21 cellular contexts compared by ENCODE assay signal in the genomic region with DNA sequence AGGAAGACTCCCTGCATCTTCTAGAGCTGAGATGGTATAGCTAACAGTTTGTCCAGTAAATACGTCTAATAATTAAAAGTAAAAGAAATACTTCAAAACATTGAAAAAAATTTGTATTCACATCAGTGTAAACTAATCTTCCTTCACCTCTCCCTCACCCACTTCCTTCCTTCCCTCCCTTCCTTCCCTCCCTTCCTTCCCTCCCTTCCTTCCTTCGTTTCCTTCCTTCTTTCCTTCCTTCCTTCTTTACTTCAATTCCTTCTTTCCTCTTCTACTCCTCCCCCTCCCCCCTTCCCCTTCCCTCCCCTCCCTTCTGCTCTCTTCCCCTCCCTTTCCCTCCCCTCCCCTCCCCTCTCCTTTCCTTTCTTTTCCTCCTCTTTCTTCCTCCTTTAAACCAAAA.
"Had no signal": no experiment of that assay in that cellular context is flagged by ENCODE, and none has a peak within 500 bp of the region (broad histone marks: within the 10 kb centered on the region; RNA-seq: fewer than 3 reads in every experiment).

No MANE protein-coding gene starts in this region.

- H3K36me3 Mint-ChIP-seq: activated naive CD4-positive, alpha-beta T cell treated with anti-CD3 and anti-CD28 coated beads, Interleukin-2, amount 50 U/mL, for 24 hours had no signal

- H3K27ac ChIP-seq: ascending aorta, esophagus squamous epithelium, foreskin keratinocyte, hepatocyte, left ventricle myocardium inferior, thyroid gland had no signal

- H3K9me3 Mint-ChIP-seq: activated naive CD4-positive, alpha-beta T cell treated with anti-CD3 and anti-CD28 coated beads, Interleukin-2, amount 50 U/mL, for 24 hours; nephron progenitor cell had no signal

- DNase-seq: activated CD4-positive, alpha-beta T cell treated with anti-CD3 and anti-CD28 coated beads, Interleukin-2, amount 10 ng/mL, durations not matched to agents 7 days and 5 days; activated effector memory CD4-positive, alpha-beta T cell treated with anti-CD3 and anti-CD28 coated beads, Interleukin-2, amount 50 U/mL, for 16 hours; activated T-cell treated with anti-CD3 and anti-CD28 coated beads, Interleukin-2, amount 50 U/mL, for 72 hours; effector CD8-positive, alpha-beta T cell; esophagus squamous epithelium; foreskin keratinocyte; islet precursor cell; left ventricle myocardium inferior; mammary epithelial cell; midbrain; nephron progenitor cell; nucleus accumbens; stimulated activated CD4-positive, alpha-beta T cell treated with anti-CD3 and anti-CD28 coated beads, Interleukin-12 subunit alpha, Interleukin-12 subunit beta, amount 100 ng/mL, for 4 hours; stimulated activated CD4-positive, alpha-beta T cell treated with anti-CD3 and anti-CD28 coated beads, Interleukin-1b, Interleukin-23, amount 100 ng/mL, for 48 hours; stimulated activated CD8-positive, alpha-beta memory T cell treated with anti-CD3 and anti-CD28 coated beads, Interleukin-4, amount 100 ng/mL, for 48 hours; stimulated activated naive CD4-positive, alpha-beta T cell; T-helper 9 cell; thyroid gland had no signal

- H3K4me1 Mint-ChIP-seq: activated CD4-positive, alpha-beta T cell treated with anti-CD3 and anti-CD28 coated beads, Interleukin-2, amount 10 ng/mL, durations not matched to agents 7 days and 5 days; activated naive CD4-positive, alpha-beta T cell treated with anti-CD3 and anti-CD28 coated beads, Interleukin-2, amount 50 U/mL, for 24 hours; nephron progenitor cell had no signal

- H3K36me3 ChIP-seq: ascending aorta, esophagus squamous epithelium, left ventricle myocardium inferior, thyroid gland had no signal

- H3K4me1 ChIP-seq: ascending aorta, esophagus squamous epithelium, foreskin keratinocyte, left ventricle myocardium inferior, thyroid gland had no signal

- H3K27me3 ChIP-seq: ascending aorta, esophagus squamous epithelium, foreskin keratinocyte, hepatocyte, thyroid gland had no signal

- H3K4me3 ChIP-seq: ascending aorta, esophagus squamous epithelium, hepatocyte, left ventricle myocardium inferior, thyroid gland had no signal

- ATAC-seq: activated T-cell treated with anti-CD3 and anti-CD28 coated beads, Interleukin-2, amount 50 U/mL, for 72 hours; foreskin keratinocyte had no signal

- H3K27me3 Mint-ChIP-seq: activated CD4-positive, alpha-beta T cell treated with anti-CD3 and anti-CD28 coated beads, Interleukin-2, amount 10 ng/mL, durations not matched to agents 7 days and 5 days had no signal

- H3K4me3 Mint-ChIP-seq: activated CD4-positive, alpha-beta T cell treated with anti-CD3 and anti-CD28 coated beads, Interleukin-2, amount 10 ng/mL, durations not matched to agents 7 days and 5 days; activated naive CD4-positive, alpha-beta T cell treated with anti-CD3 and anti-CD28 coated beads, Interleukin-2, amount 50 U/mL, for 24 hours; activated T-cell treated with anti-CD3 and anti-CD28 coated beads, Interleukin-2, amount 50 U/mL, for 72 hours; nephron progenitor cell had no signal

- H3K79me2 ChIP-seq: hepatocyte had no signal

- H2AFZ ChIP-seq: hepatocyte had no signal

- H3K4me2 ChIP-seq: hepatocyte had no signal

- H3K27ac Mint-ChIP-seq: activated CD4-positive, alpha-beta T cell treated with anti-CD3 and anti-CD28 coated beads, Interleukin-2, amount 10 ng/mL, durations not matched to agents 7 days and 5 days; activated naive CD4-positive, alpha-beta T cell treated with anti-CD3 and anti-CD28 coated beads, Interleukin-2, amount 50 U/mL, for 24 hours; activated T-cell treated with anti-CD3 and anti-CD28 coated beads, Interleukin-2, amount 50 U/mL, for 72 hours; nephron progenitor cell had no signal

- H3K9me3 ChIP-seq: ascending aorta, left ventricle myocardium inferior, thyroid gland had no signal
